ENCODE assay signal across 24 cellular contexts in the genomic region with DNA sequence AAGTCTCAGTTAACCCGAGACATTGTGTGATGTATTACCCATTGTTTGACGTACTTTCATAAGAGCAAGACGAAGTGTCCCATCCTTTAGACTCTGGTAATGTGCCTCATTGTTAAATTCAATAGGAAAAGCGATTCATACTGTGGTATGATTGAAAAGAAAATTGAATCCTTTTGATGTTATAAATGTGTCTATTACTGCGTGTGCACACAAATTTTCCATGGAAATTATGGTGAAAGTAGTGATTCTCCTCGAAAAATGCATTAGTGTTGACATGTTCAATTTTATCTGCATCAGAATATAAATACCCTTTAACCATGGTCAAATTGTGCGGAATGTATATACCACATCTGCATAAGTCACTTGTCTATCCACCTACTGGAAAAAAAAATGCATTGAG.
"Had no signal": no experiment of that assay in that cellular context is flagged by ENCODE, and none has a peak within 500 bp of the region (broad histone marks: within the 10 kb centered on the region; RNA-seq: fewer than 3 reads in every experiment).

No MANE protein-coding gene starts in this region.

- H3K27me3 ChIP-seq: colonic mucosa, esophagus muscularis mucosa, esophagus squamous epithelium, foreskin keratinocyte, gastrocnemius medialis, gastroesophageal sphincter, heart left ventricle, heart right ventricle had no signal

- H3K9me3 Mint-ChIP-seq: endodermal cell had no signal

- H3K27me3 Mint-ChIP-seq: dendritic cell treated with granulocyte-macrophage colony-stimulating factor and Interleukin-4, amounts not matched to agents 40 ng/mL and 50 ng/mL, for 4 days; effector memory CD8-positive, alpha-beta T cell had no signal

- H3K36me3 ChIP-seq: colonic mucosa, esophagus muscularis mucosa, esophagus squamous epithelium, gastrocnemius medialis, gastroesophageal sphincter, heart left ventricle, heart right ventricle had no signal

- H3K4me3 ChIP-seq: colonic mucosa, coronary artery, dorsolateral prefrontal cortex, esophagus muscularis mucosa, esophagus squamous epithelium, gastrocnemius medialis, gastroesophageal sphincter, heart left ventricle, heart right ventricle had no signal

- ATAC-seq: effector memory CD8-positive, alpha-beta T cell; esophagus mucosa; foreskin keratinocyte; gastrocnemius medialis; gastroesophageal sphincter; heart left ventricle; heart right ventricle had no signal

- H3K9me3 ChIP-seq: colonic mucosa, esophagus muscularis mucosa, esophagus squamous epithelium, gastrocnemius medialis, gastroesophageal sphincter, heart left ventricle, heart right ventricle had no signal

- DNase-seq: colonic mucosa; cortex of kidney; dermis blood vessel endothelial cell; dorsolateral prefrontal cortex; effector CD4-positive, alpha-beta T cell; effector memory CD4-positive, alpha-beta T cell; effector memory CD8-positive, alpha-beta T cell; endodermal cell; erythroblast; esophagus squamous epithelium; foreskin fibroblast; foreskin keratinocyte; foreskin melanocyte; gastrocnemius medialis; glutamatergic neuron; head of caudate nucleus; heart left ventricle; heart right ventricle had no signal

- H3K27ac ChIP-seq: colonic mucosa, coronary artery, dorsolateral prefrontal cortex, epithelial cell of prostate, esophagus muscularis mucosa, esophagus squamous epithelium, foreskin keratinocyte, gastrocnemius medialis, gastroesophageal sphincter, heart left ventricle, heart right ventricle had no signal

- H3K4me3 Mint-ChIP-seq: dendritic cell treated with granulocyte-macrophage colony-stimulating factor and Interleukin-4, amounts not matched to agents 40 ng/mL and 50 ng/mL, for 4 days; effector memory CD8-positive, alpha-beta T cell; endodermal cell had no signal

- H3K27ac Mint-ChIP-seq: dendritic cell treated with granulocyte-macrophage colony-stimulating factor and Interleukin-4, amounts not matched to agents 40 ng/mL and 50 ng/mL, for 4 days; effector memory CD8-positive, alpha-beta T cell; endodermal cell had no signal
